In the genomic region with DNA sequence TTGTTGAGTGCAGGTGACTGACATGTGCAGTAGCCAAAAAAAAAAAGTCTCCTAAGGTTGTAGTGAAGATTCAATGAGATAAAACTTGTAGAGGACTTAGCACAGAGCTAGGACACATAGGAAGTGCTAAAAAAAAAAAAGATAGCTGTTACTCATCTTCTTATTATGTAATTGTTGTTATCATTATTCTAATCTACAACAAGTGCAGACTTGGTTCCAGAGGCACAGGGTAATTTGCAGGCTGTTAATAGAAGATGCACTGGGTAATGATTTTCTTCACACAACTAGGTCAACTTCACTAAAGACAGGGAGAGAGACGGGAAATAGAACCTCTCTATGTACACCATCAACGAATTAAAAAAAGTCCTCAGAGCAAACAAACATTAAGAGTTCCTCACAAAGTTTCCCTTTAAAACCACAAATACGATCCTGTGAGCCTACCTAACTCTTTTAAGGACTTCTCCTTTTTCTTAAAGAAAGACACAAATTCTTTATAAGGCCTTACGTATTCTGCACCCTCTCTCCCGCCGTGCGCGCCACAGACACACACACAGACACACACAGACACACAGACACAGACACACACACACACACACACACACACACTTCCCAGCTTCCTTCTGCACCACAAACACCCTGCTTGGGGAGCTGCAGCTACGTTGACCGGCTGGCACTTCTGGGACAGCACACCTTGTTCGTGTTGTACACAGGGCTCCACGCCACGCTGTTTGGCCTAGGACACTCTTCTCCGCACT, we compare ENCODE assay signal across 2 cellular contexts.
TF ChIP-seq lines count a peak whose summit lies in the region.

No MANE protein-coding gene starts in this region.

TF ChIP-seq in liver, 16 proteins besides CTCF, POLR2A, EP300 and RAD21:
- TF ChIP-seq, protein P1, sequence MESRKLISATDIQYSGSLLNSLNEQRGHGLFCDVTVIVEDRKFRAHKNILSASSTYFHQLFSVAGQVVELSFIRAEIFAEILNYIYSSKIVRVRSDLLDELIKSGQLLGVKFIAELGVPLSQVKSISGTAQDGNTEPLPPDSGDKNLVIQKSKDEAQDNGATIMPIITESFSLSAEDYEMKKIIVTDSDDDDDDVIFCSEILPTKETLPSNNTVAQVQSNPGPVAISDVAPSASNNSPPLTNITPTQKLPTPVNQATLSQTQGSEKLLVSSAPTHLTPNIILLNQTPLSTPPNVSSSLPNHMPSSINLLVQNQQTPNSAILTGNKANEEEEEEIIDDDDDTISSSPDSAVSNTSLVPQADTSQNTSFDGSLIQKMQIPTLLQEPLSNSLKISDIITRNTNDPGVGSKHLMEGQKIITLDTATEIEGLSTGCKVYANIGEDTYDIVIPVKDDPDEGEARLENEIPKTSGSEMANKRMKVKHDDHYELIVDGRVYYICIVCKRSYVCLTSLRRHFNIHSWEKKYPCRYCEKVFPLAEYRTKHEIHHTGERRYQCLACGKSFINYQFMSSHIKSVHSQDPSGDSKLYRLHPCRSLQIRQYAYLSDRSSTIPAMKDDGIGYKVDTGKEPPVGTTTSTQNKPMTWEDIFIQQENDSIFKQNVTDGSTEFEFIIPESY (IDR thresholded peaks at IDR 0.05): no peak
- TF ChIP-seq FOXA1 (IDR thresholded peaks at IDR 0.05) (no peak), RXRA (IDR thresholded peaks at IDR 0.05) (no peak), SP1 (IDR thresholded peaks at IDR 0.05) (no peak), HNF4A (conservative IDR thresholded peaks at IDR 0.05) (no peak), EGR1 (IDR thresholded peaks at IDR 0.05; ENCODE audit: low read depth in 2 of 2) (no peak), FOXA2 (IDR thresholded peaks at IDR 0.05) (no peak), NR2F2 (IDR thresholded peaks at IDR 0.05) (no peak), JUND (IDR thresholded peaks at IDR 0.05) (no peak), GABPA (IDR thresholded peaks at IDR 0.05 in 1 of 2, conservative IDR thresholded peaks at IDR 0.05 in 1 of 2) (no peak), TAF1 (conservative IDR thresholded peaks at IDR 0.05) (no peak)
- TF ChIP-seq, protein P2, sequence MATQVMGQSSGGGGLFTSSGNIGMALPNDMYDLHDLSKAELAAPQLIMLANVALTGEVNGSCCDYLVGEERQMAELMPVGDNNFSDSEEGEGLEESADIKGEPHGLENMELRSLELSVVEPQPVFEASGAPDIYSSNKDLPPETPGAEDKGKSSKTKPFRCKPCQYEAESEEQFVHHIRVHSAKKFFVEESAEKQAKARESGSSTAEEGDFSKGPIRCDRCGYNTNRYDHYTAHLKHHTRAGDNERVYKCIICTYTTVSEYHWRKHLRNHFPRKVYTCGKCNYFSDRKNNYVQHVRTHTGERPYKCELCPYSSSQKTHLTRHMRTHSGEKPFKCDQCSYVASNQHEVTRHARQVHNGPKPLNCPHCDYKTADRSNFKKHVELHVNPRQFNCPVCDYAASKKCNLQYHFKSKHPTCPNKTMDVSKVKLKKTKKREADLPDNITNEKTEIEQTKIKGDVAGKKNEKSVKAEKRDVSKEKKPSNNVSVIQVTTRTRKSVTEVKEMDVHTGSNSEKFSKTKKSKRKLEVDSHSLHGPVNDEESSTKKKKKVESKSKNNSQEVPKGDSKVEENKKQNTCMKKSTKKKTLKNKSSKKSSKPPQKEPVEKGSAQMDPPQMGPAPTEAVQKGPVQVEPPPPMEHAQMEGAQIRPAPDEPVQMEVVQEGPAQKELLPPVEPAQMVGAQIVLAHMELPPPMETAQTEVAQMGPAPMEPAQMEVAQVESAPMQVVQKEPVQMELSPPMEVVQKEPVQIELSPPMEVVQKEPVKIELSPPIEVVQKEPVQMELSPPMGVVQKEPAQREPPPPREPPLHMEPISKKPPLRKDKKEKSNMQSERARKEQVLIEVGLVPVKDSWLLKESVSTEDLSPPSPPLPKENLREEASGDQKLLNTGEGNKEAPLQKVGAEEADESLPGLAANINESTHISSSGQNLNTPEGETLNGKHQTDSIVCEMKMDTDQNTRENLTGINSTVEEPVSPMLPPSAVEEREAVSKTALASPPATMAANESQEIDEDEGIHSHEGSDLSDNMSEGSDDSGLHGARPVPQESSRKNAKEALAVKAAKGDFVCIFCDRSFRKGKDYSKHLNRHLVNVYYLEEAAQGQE (IDR thresholded peaks at IDR 0.05): no peak
- TF ChIP-seq, protein P3, sequence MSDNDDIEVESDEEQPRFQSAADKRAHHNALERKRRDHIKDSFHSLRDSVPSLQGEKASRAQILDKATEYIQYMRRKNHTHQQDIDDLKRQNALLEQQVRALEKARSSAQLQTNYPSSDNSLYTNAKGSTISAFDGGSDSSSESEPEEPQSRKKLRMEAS (IDR thresholded peaks at IDR 0.05): no peak

TF ChIP-seq in HepG2, 621 proteins besides CTCF, POLR2A, EP300 and RAD21:
- TF ChIP-seq SRY (CRISPR knock-in tag; IDR thresholded peaks at IDR 0.05): no peak
- TF ChIP-seq HOXA5 (CRISPR knock-in tag; IDR thresholded peaks at IDR 0.05): no peak
- no peak for TF ChIP-seq ZNF484 (CRISPR knock-in tag; IDR thresholded peaks at IDR 0.05; ENCODE audit: borderline replicate concordance, low read depth)
